13 cellular contexts compared by ENCODE assay signal in genomic region chr1:40267767-40268187, GRCh38. TPM values are rescaled to one million over a fixed set of nuclear protein-coding genes. Genes with fewer than 3 reads are reported as not detected.
DNase-seq lines count a peak whose midpoint lies in the region; ATAC-seq and FAIRE-seq lines count a peak whose summit lies in the region.
"Had no signal": no experiment of that assay in that cellular context is flagged by ENCODE, and none has a peak within 500 bp of the region (broad histone marks: within the 10 kb centered on the region; RNA-seq: fewer than 3 reads in every experiment).

No MANE protein-coding gene starts in this region.

- intact Hi-C loops in posterior vena cava (cut with DNase I): no loop called here

- H3K4me1 ChIP-seq in muscle layer of duodenum (ENCODE audit: control insufficient read depth in 1 of 2, insufficient read depth in 2 of 2, low read length in 2 of 2): peaks cover 0 to 26% of the 10 kb centered on the region in 2 donors
- no peaks in the 10 kb centered on the region for H3K4me1 ChIP-seq in SJCRH30
- H3K4me1 ChIP-seq: HAP-1 had no signal

- peak overlapping the region; percentile 62 for H3K27ac ChIP-seq in muscle layer of duodenum (ENCODE audit: low read length)
- no peak overlapping the region for H3K27ac ChIP-seq in SJCRH30

- FAIRE-seq in RCC 7860 (lab: Jason Lieb, UNC): peak; percentile 87

- H3K4me3 ChIP-seq in muscle layer of duodenum (ENCODE audit: low read depth in 1 of 2, low read length in 2 of 2): no peak overlapping the region
- no peak overlapping the region for H3K4me3 ChIP-seq in SJCRH30
- H3K4me3 ChIP-seq: HAP-1 had no signal

- DNase-seq in AG08395 (ENCODE audit: low spot score) (peak; percentile 74), RCC 7860 (ENCODE audit: low spot score) (peak; percentile 65), T-helper 9 cell (no peak), NCI-H1048 (lab: John Stamatoyannopoulos, UW) (no peak), SJCRH30 (no peak), posterior vena cava (ENCODE audit: low spot score) (no peak)
- DNase-seq: activated CD4-positive, CD25-positive, alpha-beta regulatory T cell; CD4-positive, CD25-positive, alpha-beta regulatory T cell; islet precursor cell had no signal

- H3K27me3 ChIP-seq in muscle layer of duodenum (ENCODE audit: low read depth, low read length) (no peaks in the 10 kb centered on the region), SJCRH30 (no peaks in the 10 kb centered on the region)

- H3K9me3 ChIP-seq in muscle layer of duodenum (ENCODE audit: control insufficient read depth in 1 of 2, low read length in 2 of 2) (no peaks in the 10 kb centered on the region), SJCRH30 (replicated peaks) (no peaks in the 10 kb centered on the region)
- H3K9me3 ChIP-seq: HAP-1 had no signal

- ATAC-seq in esophagus mucosa: peak; percentile 71

- H3K36me3 ChIP-seq in muscle layer of duodenum (ENCODE audit: control insufficient read depth in 1 of 2, insufficient read depth in 2 of 2, low read length in 2 of 2) (peaks cover 31 to 42% of the 10 kb centered on the region in 2 donors), SJCRH30 (peaks cover 69% of the 10 kb centered on the region)

RNA-seq across cellular contexts. Expression of gene ZMPSTE24, which starts 9.7 kb away (rescaled TPM):
- total RNA-seq in esophagus mucosa: 25.8 TPM
- 58.4 and 63.9 TPM in 2 replicates for total RNA-seq in SJCRH30 (2014; rRNA removed; shearing (Covaris generic))
- total RNA-seq in posterior vena cava: 10 to 100 TPM; 42.3 to 51.4 TPM

RNA-seq across cellular contexts. Expression of gene TMCO2, which starts 20.0 kb away (rescaled TPM):
- not detected for total RNA-seq in esophagus mucosa
- total RNA-seq in SJCRH30 (2014; rRNA removed; shearing (Covaris generic)): not detected in 2 replicates
- total RNA-seq in posterior vena cava: not detected
- total RNA-seq: CD4-positive, CD25-positive, alpha-beta regulatory T cell; urinary bladder had no signal

RNA-seq across cellular contexts. Expression of gene COL9A2, which starts 49.3 kb away (rescaled TPM):
- total RNA-seq in esophagus mucosa (0.64 TPM), posterior vena cava (1 to 10 TPM in 1 of 2 donors, under 1 TPM in 1; 0.67 to 3.1 TPM)
- total RNA-seq in SJCRH30 (2014; rRNA removed; shearing (Covaris generic)): 4.8 and 5.2 TPM in 2 replicates

Comparison
In these comparisons a context has a peak if more than half of its experiments do, and no peak if none do; other contexts are left out.
1. DNase-seq: peak in AG08395 (single experiment) and RCC 7860 (single experiment); none in T-helper 9 cell (single experiment), NCI-H1048 (single experiment), SJCRH30 (0 of 2) and posterior vena cava (single experiment).